30 cellular contexts compared by ENCODE assay signal in genomic region chr18:24400587-24400986, GRCh38. TPM values are rescaled to one million over a fixed set of nuclear protein-coding genes. Genes with fewer than 3 reads are reported as not detected.
DNase-seq lines count a peak whose midpoint lies in the region; ATAC-seq, FAIRE-seq and TF ChIP-seq lines count a peak whose summit lies in the region.
"Had no signal": no experiment of that assay in that cellular context is flagged by ENCODE, and none has a peak within 500 bp of the region (broad histone marks: within the 10 kb centered on the region; RNA-seq: fewer than 3 reads in every experiment).

No MANE protein-coding gene starts in this region.

- H4K20me1 ChIP-seq in K562 (replicated peaks; ENCODE audit: control insufficient read depth, insufficient read depth, low read length), result 0 out of 2 replicates have a peak, but pooled peaks cover 4% of the 10 kb centered on the region

- no peak overlapping the region for H3K9ac ChIP-seq in K562 (ENCODE audit: insufficient read depth in 1 of 2, low read depth in 2 of 2, low read length in 2 of 2)
- H3K9ac ChIP-seq: parathyroid adenoma had no signal

- no peak overlapping the region for H2AFZ ChIP-seq in K562 (ENCODE audit: low read depth, low read length)
- H2AFZ ChIP-seq: parathyroid adenoma had no signal

- ATAC-seq in K562, result no peak
- ATAC-seq in GM21390 (IDR thresholded peaks at IDR 0.05; ENCODE audit: unreplicated experiment), result no peak
- ATAC-seq in gastrocnemius medialis, result no peak
- no peak for ATAC-seq in GM18868 (IDR thresholded peaks at IDR 0.05; ENCODE audit: unreplicated experiment)
- no peak for ATAC-seq in natural killer cell
- ATAC-seq: activated CD4-positive, alpha-beta T cell treated with anti-CD3 and anti-CD28 coated beads for 36 hours; CD8-positive, alpha-beta T cell; sciatic nerve had no signal

- no peak for TF ChIP-seq RAD21 in K562 (CRISPR knock-in tag; conservative IDR thresholded peaks at IDR 0.05 in 1 of 2, IDR thresholded peaks at IDR 0.05 in 1 of 2)

- H3K36me3 Mint-ChIP-seq in natural killer cell, result no peaks in the 10 kb centered on the region

- H3K27ac Mint-ChIP-seq in natural killer cell, result no peak overlapping the region
- H3K27ac Mint-ChIP-seq: activated CD4-positive, alpha-beta T cell treated with anti-CD3 and anti-CD28 coated beads for 36 hours; activated T-cell treated with anti-CD3 and anti-CD28 coated beads, Interleukin-2, amount 50 U/mL, for 24 hours; CD8-positive, alpha-beta T cell; T-helper 1 cell treated with Interleukin-12 subunit alpha and Interleukin-12 subunit beta and Interleukin-4 antibody, amounts not matched to agents 30 μg/mL and 1 μg/mL, for 36 hours had no signal

- H3K27me3 Mint-ChIP-seq in natural killer cell (ENCODE audit: low read depth in 2 of 2), result peaks cover 13 to 22% of the 10 kb centered on the region in 2 donors

- H3K9me3 ChIP-seq in K562 (replicated peaks; ENCODE audit: control insufficient read depth, insufficient read depth, low read depth, low read length) (no peaks in the 10 kb centered on the region), gastrocnemius medialis (no peaks in the 10 kb centered on the region)
- H3K9me3 ChIP-seq: adrenal gland, SJSA1, transverse colon had no signal

- H3K27me3 ChIP-seq in K562 (ENCODE audit: control insufficient read depth in 2 of 2, insufficient read depth in 2 of 2, low read length in 2 of 2) (peaks cover 11 to 12% of the 10 kb centered on the region in 2 experiments), gastrocnemius medialis (peaks cover 26 to 35% (median 29%) of the 10 kb centered on the region in 3 donors)
- H3K27me3 ChIP-seq: adrenal gland, cardiac muscle cell, SJSA1, transverse colon had no signal

- no peak overlapping the region for H3K4me3 Mint-ChIP-seq in natural killer cell
- H3K4me3 Mint-ChIP-seq: activated CD4-positive, alpha-beta T cell treated with anti-CD3 and anti-CD28 coated beads for 36 hours; activated T-cell treated with anti-CD3 and anti-CD28 coated beads, Interleukin-2, amount 50 U/mL, for 24 hours; CD8-positive, alpha-beta T cell had no signal

- no peaks in the 10 kb centered on the region for H3K9me1 ChIP-seq in K562 (ENCODE audit: control insufficient read depth, insufficient read depth, low read length)

- TF ChIP-seq POLR2A in K562 (conservative IDR thresholded peaks at IDR 0.05) (no peak), gastrocnemius medialis (IDR thresholded peaks at IDR 0.05) (no peak)

- H3K4me1 ChIP-seq in K562 (replicated peaks in 1 of 2; ENCODE audit: control insufficient read depth in 2 of 2, insufficient read depth in 2 of 2, low read length in 2 of 2) (peaks cover 0 to 9% of the 10 kb centered on the region in 2 experiments; a peak in 2 of 5 replicates), gastrocnemius medialis (peaks cover 5 to 9% of the 10 kb centered on the region in 2 donors)

- H3K4me3 ChIP-seq in K562 (no peak overlapping the region), gastrocnemius medialis (no peak overlapping the region)
- H3K4me3 ChIP-seq: adrenal gland, cardiac muscle cell, SJSA1, transverse colon had no signal

- intact Hi-C loops in K562 (cut with micrococcal nuclease) (no loop called here), gastrocnemius medialis (cut with DNase I; ENCODE audit: low total_unique reads) (no loop called here), natural killer cell (cut with micrococcal nuclease) (no loop called here)

- DNase-seq in NCI-H82 (lab: John Stamatoyannopoulos, UW) (peak; percentile 35), NCI-H82 treated with DMSO at 0.1 percent for 48 hours (lab: John Stamatoyannopoulos, UW; ENCODE audit: unreplicated experiment) (no peak), K562 (ENCODE audit: extremely low read depth in 1 of 4, low spot score in 3 of 4) (no peak), left kidney (ENCODE audit: low read depth, low spot score) (peak; percentile 75), gastrocnemius medialis (no peak), natural killer cell (no peak)
- DNase-seq: 8988T; activated CD4-positive, alpha-beta T cell treated with anti-CD3 and anti-CD28 coated beads for 36 hours; activated naive CD4-positive, alpha-beta T cell; activated T-cell treated with anti-CD3 and anti-CD28 coated beads, Interleukin-2, amount 50 U/mL, for 24 hours; adrenal gland; CD8-positive, alpha-beta T cell; DMS153; GF-D8; NCI-H1092 treated with DMSO at 0.1 percent for 48 hours; NCI-H187 treated with DMSO at 0.1 percent for 48 hours; NCI-H526 treated with DMSO at 0.1 percent for 48 hours; stimulated activated CD4-positive, alpha-beta T cell treated with anti-CD3 and anti-CD28 coated beads, Interleukin-15, amount 100 ng/mL, for 24 hours; transverse colon had no signal

- CTCF ChIA-PET in K562 (lab: Yijun Ruan, JAX; ENCODE audit: low intra/inter-chr PET ratio), result no interaction called here

- H3K4me1 Mint-ChIP-seq in natural killer cell, result peaks cover 5 to 9% of the 10 kb centered on the region in 2 donors

- H3K36me3 ChIP-seq in K562 (ENCODE audit: control insufficient read depth, insufficient read depth, low read length) (no peaks in the 10 kb centered on the region), gastrocnemius medialis (no peaks in the 10 kb centered on the region)
- H3K36me3 ChIP-seq: adrenal gland, cardiac muscle cell, transverse colon had no signal

- no TSS peak for BruUV-seq in K562 (replicated peaks; lab: Mats Ljungman, UMichigan)

- H3K27ac ChIP-seq in K562 (ENCODE audit: extremely low read depth, low read depth, low read length), result no peak overlapping the region
- no peak overlapping the region for H3K27ac ChIP-seq in gastrocnemius medialis
- H3K27ac ChIP-seq: adrenal gland, cardiac muscle cell, parathyroid adenoma, SJSA1, transverse colon had no signal

- TF ChIP-seq EP300 in K562 (IDR thresholded peaks at IDR 0.05; ENCODE audit: low read length), result no peak

- 3% methylated on average over 2 of the region's 2 CpGs for WGBS in K562 (ENCODE audit: insufficient coverage, low coverage, missing lambda C conversion rate)

- no peaks in the 10 kb centered on the region for H3K79me2 ChIP-seq in K562 (ENCODE audit: control insufficient read depth, insufficient read depth, low read length)
- H3K79me2 ChIP-seq: parathyroid adenoma had no signal

- no peaks in the 10 kb centered on the region for H3K9me3 Mint-ChIP-seq in natural killer cell
- H3K9me3 Mint-ChIP-seq: activated T-cell treated with anti-CD3 and anti-CD28 coated beads, Interleukin-2, amount 50 U/mL, for 24 hours; CD8-positive, alpha-beta T cell; T-helper 1 cell treated with Interleukin-12 subunit alpha and Interleukin-12 subunit beta and Interleukin-4 antibody, amounts not matched to agents 30 μg/mL and 1 μg/mL, for 36 hours had no signal

- in situ Hi-C loops in K562 (cut with MboI) (no loop called here), gastrocnemius medialis (cut with MboI; ENCODE audit: low sequenced_read_pairs in 4 of 4) (no loop called here)

- POLR2A ChIA-PET in K562 (lab: Yijun Ruan, JAX), result interaction anchor here (1.1 kb wide), 1 partner anchor 14 kb away, joined by 4 read pairs; no protein-coding TSS in a partner anchor

- H3K4me2 ChIP-seq in K562 (ENCODE audit: insufficient read depth, low read length), result no peak overlapping the region

- no peak for FAIRE-seq in K562 (lab: Jason Lieb, UNC)
- FAIRE-seq: endometrium, H1 had no signal

- no peak for TF ChIP-seq CTCF in K562 (IDR thresholded peaks at IDR 0.05 in 2 of 3, conservative IDR thresholded peaks at IDR 0.05 in 1 of 3; ENCODE audit: insufficient read depth in 2 of 3, low read depth in 1 of 3, low read length in 3 of 3)
- TF ChIP-seq CTCF in gastrocnemius medialis (IDR thresholded peaks at IDR 0.05 in 4 of 5, conservative IDR thresholded peaks at IDR 0.05 in 1 of 5), result no peak
- TF ChIP-seq CTCF in natural killer cell (IDR thresholded peaks at IDR 0.05), result no peak

RNA-seq across cellular contexts. Expression of gene OSBPL1A, which starts 3.0 kb away (rescaled TPM):
- total RNA-seq in K562 (2011; cell fraction: chromatin; rRNA removed; ENCODE audit: low replicate concordance), result not detected in 2 replicates
- total RNA-seq in K562 (2011; cell fraction: nucleolus; rRNA removed), result not detected in 2 replicates
- total RNA-seq in K562 (2011; cell fraction: nucleoplasm; rRNA removed), result not detected in 2 replicates
- not detected in 2 replicates for total RNA-seq in K562 (2014; rRNA removed)
- total RNA-seq in K562 (2014; rRNA removed; fragmentation: Illumina TruSeq; extraction: Trizol), result not detected in 2 replicates
- not detected in 2 replicates for total RNA-seq in K562 (2015; rRNA removed; fragmentation: Illumina TruSeq; extraction: Trizol)
- total RNA-seq in K562 (2021), result 0.34 and 0.49 TPM in 2 replicates
- polyA plus RNA-seq in K562 (2011; rRNA removed), result not detected in 2 replicates
- not detected in 2 replicates for polyA plus RNA-seq in K562 (2011; cell fraction: cytosol; rRNA removed)
- not detected in 2 replicates for polyA plus RNA-seq in K562 (2011; cell fraction: nucleus; rRNA removed)
- not detected in 2 replicates for polyA plus RNA-seq in K562 (2012)
- polyA plus RNA-seq in K562 (2014; fragmentation: Illumina TruSeq; extraction: Trizol), result not detected in 2 replicates
- polyA plus RNA-seq in K562 (2014; fragmentation: Nextera tagmentation; extraction: Ambion mirVana), result not detected
- polyA plus RNA-seq in K562 (2014; rRNA removed), result 0.40 TPM in 1 of 2 replicates, not detected in the other
- not detected in 2 replicates for polyA minus RNA-seq in K562 (2011; rRNA and poly(A)+ RNA removed)
- polyA minus RNA-seq in K562 (2011; cell fraction: cytosol; rRNA and poly(A)+ RNA removed), result not detected in 2 replicates
- polyA minus RNA-seq in K562 (2011; cell fraction: nucleus; rRNA and poly(A)+ RNA removed), result 0.11 TPM in 1 of 2 replicates, not detected in the other
- total RNA-seq in gastrocnemius medialis, result 100 to 1,000 TPM in 2 of 4 donors, 10 to 100 TPM in 2; 61.5 to 227 (median 98.7) TPM
- 10 to 100 TPM in 1 of 3 donors, 1 to 10 TPM in 2; 1.2 to 32.5 (median 1.5) TPM for total RNA-seq in natural killer cell

RNA-seq across cellular contexts. Expression of gene IMPACT, which starts 25.9 kb away (rescaled TPM):
- 4.0 and 10.4 TPM in 2 replicates for total RNA-seq in K562 (2011; cell fraction: chromatin; rRNA removed; ENCODE audit: low replicate concordance)
- total RNA-seq in K562 (2011; cell fraction: nucleolus; rRNA removed), result 4.2 and 4.5 TPM in 2 replicates
- total RNA-seq in K562 (2011; cell fraction: nucleoplasm; rRNA removed), result 7.3 and 9.0 TPM in 2 replicates
- total RNA-seq in K562 (2014; rRNA removed), result 5.8 and 6.4 TPM in 2 replicates
- 7.6 and 10.3 TPM in 2 replicates for total RNA-seq in K562 (2014; rRNA removed; fragmentation: Illumina TruSeq; extraction: Trizol)
- total RNA-seq in K562 (2015; rRNA removed; fragmentation: Illumina TruSeq; extraction: Trizol), result 4.7 and 4.8 TPM in 2 replicates
- 7.4 and 8.1 TPM in 2 replicates for total RNA-seq in K562 (2021)
- 6.3 and 7.4 TPM in 2 replicates for polyA plus RNA-seq in K562 (2011; rRNA removed)
- 1.7 and 5.8 TPM in 2 replicates for polyA plus RNA-seq in K562 (2011; cell fraction: cytosol; rRNA removed)
- 2.5 and 3.7 TPM in 2 replicates for polyA plus RNA-seq in K562 (2011; cell fraction: nucleus; rRNA removed)
- polyA plus RNA-seq in K562 (2012), result 8.6 and 8.9 TPM in 2 replicates
- polyA plus RNA-seq in K562 (2014; fragmentation: Illumina TruSeq; extraction: Trizol), result 5.1 and 5.3 TPM in 2 replicates
- 1 to 10 TPM; 5.7 to 6.7 TPM for polyA plus RNA-seq in K562 (2014; fragmentation: Nextera tagmentation; extraction: Ambion mirVana)
- polyA plus RNA-seq in K562 (2014; rRNA removed), result 5.3 and 8.4 TPM in 2 replicates
- 4.4 and 6.5 TPM in 2 replicates for polyA minus RNA-seq in K562 (2011; rRNA and poly(A)+ RNA removed)
- polyA minus RNA-seq in K562 (2011; cell fraction: cytosol; rRNA and poly(A)+ RNA removed), result 1.9 and 2.3 TPM in 2 replicates
- 3.2 and 5.0 TPM in 2 replicates for polyA minus RNA-seq in K562 (2011; cell fraction: nucleus; rRNA and poly(A)+ RNA removed)
- 10 to 100 TPM in 2 of 4 donors, 1 to 10 TPM in 2; 9.1 to 18.7 (median 11.9) TPM for total RNA-seq in gastrocnemius medialis
- 10 to 100 TPM in 2 of 3 donors, 1 to 10 TPM in 1; 8.4 to 19.9 (median 12.2) TPM for total RNA-seq in natural killer cell

RNA-seq across cellular contexts. Expression of gene HRH4, which starts 59.9 kb away (rescaled TPM):
- total RNA-seq in K562 (2011; cell fraction: chromatin; rRNA removed; ENCODE audit: low replicate concordance), result not detected in 2 replicates
- total RNA-seq in K562 (2011; cell fraction: nucleolus; rRNA removed), result not detected in 2 replicates
- total RNA-seq in K562 (2011; cell fraction: nucleoplasm; rRNA removed), result not detected in 2 replicates
- total RNA-seq in K562 (2014; rRNA removed), result not detected in 2 replicates
- not detected in 2 replicates for total RNA-seq in K562 (2014; rRNA removed; fragmentation: Illumina TruSeq; extraction: Trizol)
- total RNA-seq in K562 (2015; rRNA removed; fragmentation: Illumina TruSeq; extraction: Trizol), result not detected in 2 replicates
- not detected in 2 replicates for total RNA-seq in K562 (2021)
- not detected in 2 replicates for polyA plus RNA-seq in K562 (2011; rRNA removed)
- polyA plus RNA-seq in K562 (2011; cell fraction: cytosol; rRNA removed), result not detected in 2 replicates
- polyA plus RNA-seq in K562 (2011; cell fraction: nucleus; rRNA removed), result not detected in 2 replicates
- polyA plus RNA-seq in K562 (2012), result 0.07 TPM in 1 of 2 replicates, not detected in the other
- not detected in 2 replicates for polyA plus RNA-seq in K562 (2014; fragmentation: Illumina TruSeq; extraction: Trizol)
- not detected for polyA plus RNA-seq in K562 (2014; fragmentation: Nextera tagmentation; extraction: Ambion mirVana)
- not detected in 2 replicates for polyA plus RNA-seq in K562 (2014; rRNA removed)
- not detected in 2 replicates for polyA minus RNA-seq in K562 (2011; rRNA and poly(A)+ RNA removed)
- not detected in 2 replicates for polyA minus RNA-seq in K562 (2011; cell fraction: cytosol; rRNA and poly(A)+ RNA removed)
- not detected in 2 replicates for polyA minus RNA-seq in K562 (2011; cell fraction: nucleus; rRNA and poly(A)+ RNA removed)
- total RNA-seq in gastrocnemius medialis, result not detected
- 10 to 100 TPM in 1 of 3 donors, under 1 TPM in 1, not detected in 1; 0.23 to 13.9 TPM for total RNA-seq in natural killer cell
- total RNA-seq: activated CD8-positive, alpha-beta memory T cell treated with anti-CD3 and anti-CD28 coated beads for 36 hours; CD8-positive, alpha-beta T cell; glomerular endothelial cell; H1; SJSA1; transverse colon had no signal
- polyA plus RNA-seq: cardiac muscle cell had no signal

Comparison
In these comparisons a context has a peak if more than half of its experiments do, and no peak if none do; other contexts are left out.
1. DNase-seq: peak in NCI-H82 (single experiment) and left kidney (single experiment); none in NCI-H82 treated with DMSO at 0.1 percent for 48 hours (single experiment), K562 (0 of 4), gastrocnemius medialis (0 of 2) and natural killer cell (single experiment).